In the genomic region with DNA sequence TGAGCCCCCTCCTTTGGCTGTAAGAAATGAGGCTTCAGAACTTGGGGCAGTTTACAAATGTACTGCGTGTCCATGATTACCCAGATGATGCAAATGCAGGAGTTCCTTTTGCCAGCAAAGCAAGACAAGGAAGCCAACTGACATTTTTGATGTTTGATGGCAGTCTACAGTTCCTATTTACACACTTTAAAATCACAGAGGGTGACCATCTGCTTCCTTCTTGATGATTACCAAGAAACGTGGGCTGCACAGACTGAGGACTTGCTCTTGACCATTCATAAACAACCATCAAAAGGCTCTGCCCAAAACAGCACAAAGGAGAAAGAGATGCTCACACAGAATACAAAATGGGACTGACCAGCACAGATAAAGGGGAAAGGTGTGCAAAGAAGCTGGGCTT, we compare ENCODE assay signal across 13 cellular contexts.
DNase-seq lines count a peak whose midpoint lies in the region; ATAC-seq and TF ChIP-seq lines count a peak whose summit lies in the region.
"Had no signal": no experiment of that assay in that cellular context is flagged by ENCODE, and none has a peak within 500 bp of the region (broad histone marks: within the 10 kb centered on the region; RNA-seq: fewer than 3 reads in every experiment).

No MANE protein-coding gene starts in this region.

- H3K27ac ChIP-seq in lung (ENCODE audit: low read depth in 1 of 2, low read length in 1 of 2) = peak overlapping the region; percentile 20 to 36
- peak overlapping the region; percentile 37 for H3K27ac ChIP-seq in stomach smooth muscle (ENCODE audit: low read length)
- H3K27ac ChIP-seq in trophoblast cell (ENCODE audit: low read depth, low read length) = no peak overlapping the region

- no peak overlapping the region for H2BK120ac ChIP-seq in trophoblast cell (ENCODE audit: insufficient read depth, low read length, poor library complexity)

- no peak overlapping the region for H3K4me3 ChIP-seq in lung
- no peak overlapping the region for H3K4me3 ChIP-seq in stomach smooth muscle (ENCODE audit: low read length in 2 of 2)
- H3K4me3 ChIP-seq in trophoblast cell (ENCODE audit: low read depth, low read length) = no peak overlapping the region
- H3K4me3 ChIP-seq: K562 had no signal

- no peak overlapping the region for H3K4me2 ChIP-seq in trophoblast cell (ENCODE audit: low read length)

- H3K9me3 ChIP-seq in lung (ENCODE audit: control insufficient read depth in 2 of 2, insufficient read depth in 1 of 2, low read length in 1 of 2) (no peaks in the 10 kb centered on the region), stomach smooth muscle (ENCODE audit: control insufficient read depth in 2 of 2, low read length in 2 of 2) (no peaks in the 10 kb centered on the region), trophoblast cell (ENCODE audit: insufficient read depth, low read depth, low read length) (no peaks in the 10 kb centered on the region)

- H3K27me3 ChIP-seq in lung (ENCODE audit: control insufficient read depth, insufficient read depth) (no peaks in the 10 kb centered on the region), stomach smooth muscle (ENCODE audit: control insufficient read depth in 1 of 2, insufficient read depth in 2 of 2, low read length in 2 of 2) (no peaks in the 10 kb centered on the region), trophoblast cell (ENCODE audit: insufficient read depth, low read length) (no peaks in the 10 kb centered on the region)

- peak overlapping the region; percentile 39 for H3K27ac Mint-ChIP-seq in activated CD4-positive, alpha-beta T cell treated with anti-CD3 and anti-CD28 coated beads, Interleukin-2, amount 10 ng/mL, durations not matched to agents 7 days and 5 days
- H3K27ac Mint-ChIP-seq in activated naive CD8-positive, alpha-beta T cell treated with anti-CD3 and anti-CD28 coated beads, Interleukin-2, amount 50 U/mL, for 24 hours = peak overlapping the region; percentile 9

- no peak overlapping the region for H3K23ac ChIP-seq in trophoblast cell (ENCODE audit: low read length)

- CTCF ChIA-PET in activated CD4-positive, alpha-beta T cell treated with anti-CD3 and anti-CD28 coated beads, Interleukin-2, amount 10 ng/mL, durations not matched to agents 7 days and 5 days (lab: Charles Lee) = interaction anchor here (0.8 to 1.1 kb wide), 4 partner anchors 8 to 68 kb away, joined by 3 read pairs; no protein-coding TSS in a partner anchor

- H3K79me2 ChIP-seq in trophoblast cell (ENCODE audit: control insufficient read depth, insufficient read depth, low read length, poor library complexity) = no peaks in the 10 kb centered on the region

- no peak for ATAC-seq in activated naive CD8-positive, alpha-beta T cell treated with anti-CD3 and anti-CD28 coated beads, Interleukin-2, amount 50 U/mL, for 24 hours
- ATAC-seq in lung (ENCODE audit: insufficient read depth, low FRiP score) (no peak), GM21515 (IDR thresholded peaks at IDR 0.05; ENCODE audit: unreplicated experiment) (no peak)
- ATAC-seq: K562 had no signal

- TF ChIP-seq CTCF in lung (IDR thresholded peaks at IDR 0.05; ENCODE audit: control extremely low read depth, extremely low read depth) = no peak

- H3K27me3 Mint-ChIP-seq in activated CD4-positive, alpha-beta T cell treated with anti-CD3 and anti-CD28 coated beads, Interleukin-2, amount 10 ng/mL, durations not matched to agents 7 days and 5 days = no peaks in the 10 kb centered on the region
- no peaks in the 10 kb centered on the region for H3K27me3 Mint-ChIP-seq in activated naive CD8-positive, alpha-beta T cell treated with anti-CD3 and anti-CD28 coated beads, Interleukin-2, amount 50 U/mL, for 24 hours

- H3K9ac ChIP-seq in stomach smooth muscle (ENCODE audit: low read length in 2 of 2) (no peak overlapping the region), trophoblast cell (ENCODE audit: low read length) (no peak overlapping the region)

- no peak overlapping the region for H3K4ac ChIP-seq in trophoblast cell (ENCODE audit: low read depth, low read length)

- DNase-seq in activated CD4-positive, alpha-beta T cell treated with anti-CD3 and anti-CD28 coated beads, Interleukin-2, amount 10 ng/mL, durations not matched to agents 7 days and 5 days = no peak
- no peak for DNase-seq in activated CD4-positive, alpha-beta T cell treated with anti-CD3 and anti-CD28 coated beads, Interleukin-2, amount 50 U/mL, for 1 hour
- no peak for DNase-seq in activated naive CD8-positive, alpha-beta T cell treated with anti-CD3 and anti-CD28 coated beads, Interleukin-2, amount 50 U/mL, for 24 hours
- no peak for DNase-seq in lung (ENCODE audit: low spot score)
- DNase-seq in trophoblast cell = no peak
- no peak for DNase-seq in HT-29 (ENCODE audit: low spot score)
- DNase-seq: erythroblast; NCI-H2107; stimulated activated CD4-positive, alpha-beta T cell treated with anti-CD3 and anti-CD28 coated beads, Interleukin-2, amount 100 ng/mL, for 24 hours; stimulated activated naive CD4-positive, alpha-beta T cell had no signal

- H3K36me3 ChIP-seq in lung (ENCODE audit: control insufficient read depth in 2 of 2, insufficient read depth in 2 of 2, low read length in 2 of 2) = peaks cover 0 to 5% of the 10 kb centered on the region in 2 donors
- H3K36me3 ChIP-seq in stomach smooth muscle (ENCODE audit: control insufficient read depth in 2 of 2, insufficient read depth in 2 of 2, low read length in 2 of 2) = peaks cover 0 to 4% of the 10 kb centered on the region in 2 donors
- H3K36me3 ChIP-seq in trophoblast cell (ENCODE audit: control insufficient read depth in 1 of 2, insufficient read depth in 2 of 2, low read length in 2 of 2) = peaks cover 10 to 11% of the 10 kb centered on the region in 2 experiments

- no peaks in the 10 kb centered on the region for H3K9me3 Mint-ChIP-seq in activated CD4-positive, alpha-beta T cell treated with anti-CD3 and anti-CD28 coated beads, Interleukin-2, amount 10 ng/mL, durations not matched to agents 7 days and 5 days
- H3K9me3 Mint-ChIP-seq in activated naive CD8-positive, alpha-beta T cell treated with anti-CD3 and anti-CD28 coated beads, Interleukin-2, amount 50 U/mL, for 24 hours = no peaks in the 10 kb centered on the region

- H4K8ac ChIP-seq in trophoblast cell (ENCODE audit: low read depth, low read length) = no peak overlapping the region

- H2BK12ac ChIP-seq in trophoblast cell (ENCODE audit: low read length) = no peak overlapping the region

- H3K79me1 ChIP-seq in trophoblast cell (ENCODE audit: low read length) = no peaks in the 10 kb centered on the region

- H3K4me1 Mint-ChIP-seq in activated CD4-positive, alpha-beta T cell treated with anti-CD3 and anti-CD28 coated beads, Interleukin-2, amount 10 ng/mL, durations not matched to agents 7 days and 5 days = peaks cover 38% of the 10 kb centered on the region
- H3K4me1 Mint-ChIP-seq in activated naive CD8-positive, alpha-beta T cell treated with anti-CD3 and anti-CD28 coated beads, Interleukin-2, amount 50 U/mL, for 24 hours = peaks cover 50% of the 10 kb centered on the region

- peaks cover 67% of the 10 kb centered on the region for H3K36me3 Mint-ChIP-seq in activated CD4-positive, alpha-beta T cell treated with anti-CD3 and anti-CD28 coated beads, Interleukin-2, amount 10 ng/mL, durations not matched to agents 7 days and 5 days (ENCODE audit: low read depth)
- peaks cover 85% of the 10 kb centered on the region for H3K36me3 Mint-ChIP-seq in activated naive CD8-positive, alpha-beta T cell treated with anti-CD3 and anti-CD28 coated beads, Interleukin-2, amount 50 U/mL, for 24 hours (ENCODE audit: low read depth)

- H3K4me3 Mint-ChIP-seq in activated CD4-positive, alpha-beta T cell treated with anti-CD3 and anti-CD28 coated beads, Interleukin-2, amount 10 ng/mL, durations not matched to agents 7 days and 5 days = no peak overlapping the region
- no peak overlapping the region for H3K4me3 Mint-ChIP-seq in activated naive CD8-positive, alpha-beta T cell treated with anti-CD3 and anti-CD28 coated beads, Interleukin-2, amount 50 U/mL, for 24 hours

- no peak overlapping the region for H2BK5ac ChIP-seq in trophoblast cell (ENCODE audit: low read depth, low read length, poor library complexity)

- no peak overlapping the region for H4K91ac ChIP-seq in trophoblast cell (ENCODE audit: low read depth, low read length)

- no peak overlapping the region for H2AFZ ChIP-seq in trophoblast cell (ENCODE audit: insufficient read depth, low read length, poor library complexity)

- no peak overlapping the region for H4K12ac ChIP-seq in trophoblast cell (ENCODE audit: low read depth, low read length)

- H3K14ac ChIP-seq in trophoblast cell (ENCODE audit: low read length) = no peak overlapping the region

- H3K18ac ChIP-seq in trophoblast cell (ENCODE audit: low read length) = no peak overlapping the region

- no peak overlapping the region for H2AK5ac ChIP-seq in trophoblast cell (ENCODE audit: low read length)

- H3K4me1 ChIP-seq in lung (ENCODE audit: control insufficient read depth in 2 of 2, insufficient read depth in 2 of 2, low read length in 2 of 2) (peaks cover 8 to 10% of the 10 kb centered on the region in 2 donors), stomach smooth muscle (ENCODE audit: control insufficient read depth, insufficient read depth, low read length) (peaks cover 27% of the 10 kb centered on the region), trophoblast cell (ENCODE audit: control insufficient read depth in 1 of 2, insufficient read depth in 2 of 2, low read length in 2 of 2) (no peaks in the 10 kb centered on the region)

- POLR2A ChIA-PET in activated CD4-positive, alpha-beta T cell treated with anti-CD3 and anti-CD28 coated beads, Interleukin-2, amount 10 ng/mL, durations not matched to agents 7 days and 5 days (lab: Charles Lee) = no interaction called here

- WGBS in lung, 2 donors = 29 to 40% methylated on average over 2 of the region's 2 CpGs
- WGBS in trophoblast cell (ENCODE audit: extremely low coverage, insufficient coverage, insufficient read length) = no CpG with 5 or more reads among the region's 2 CpGs
